ENCODE assay signal across 1 cellular context in genomic region chr7:873367-874002, GRCh38.
TF ChIP-seq lines count a peak whose summit lies in the region.

No MANE protein-coding gene starts in this region.

TF ChIP-seq in K562, 482 proteins besides CTCF, POLR2A, EP300 and RAD21 (continued from another document):
- peak; percentile 98 for TF ChIP-seq RERE (CRISPR knock-in tag; IDR thresholded peaks at IDR 0.05; ENCODE audit: borderline replicate concordance)
- TF ChIP-seq IRF9 (tag; IDR thresholded peaks at IDR 0.05): peak; percentile 29; the same call in 1 of the 2 replicates
- TF ChIP-seq ZNF263 (CRISPR knock-in tag; IDR thresholded peaks at IDR 0.05; ENCODE audit: borderline replicate concordance): peak; percentile 90
- no peak for TF ChIP-seq ELF4 (CRISPR knock-in tag; IDR thresholded peaks at IDR 0.05)
